Comparison of ENCODE assay signal across 20 cellular contexts in genomic region chr5:31537856-31538255, GRCh38. TPM values are rescaled to one million over a fixed set of nuclear protein-coding genes. Genes with fewer than 3 reads are reported as not detected.
DNase-seq lines count a peak whose midpoint lies in the region; TF ChIP-seq lines count a peak whose summit lies in the region.
"Had no signal": no experiment of that assay in that cellular context is flagged by ENCODE, and none has a peak within 500 bp of the region (broad histone marks: within the 10 kb centered on the region; RNA-seq: fewer than 3 reads in every experiment).

No MANE protein-coding gene starts in this region.

- H2BK12ac ChIP-seq in mesenchymal stem cell (ENCODE audit: low read length in 2 of 2): no peak overlapping the region

- peaks cover 27% of the 10 kb centered on the region for H3K79me1 ChIP-seq in mesenchymal stem cell (replicated peaks; ENCODE audit: low read length, poor library complexity, severe bottlenecking)

- 90% methylated on average over 2 of the region's 4 CpGs for WGBS in mesenchymal stem cell
- WGBS in tibial nerve, 2 donors: 44 to 50% methylated on average over 4 of the region's 4 CpGs

- peak; percentile 52 for DNase-seq in AG10803 (ENCODE audit: low read depth)
- peak; percentile 11 for DNase-seq in LHCN-M2 (ENCODE audit: low read depth)
- peak; percentile 25 for DNase-seq in dedifferentiated amniotic fluid mesenchymal stem cell (ENCODE audit: extremely low spot score)
- peak; percentile 23 for DNase-seq in mesenchymal stem cell
- DNase-seq in amniotic stem cell (lab: John Stamatoyannopoulos, UW): no peak
- no peak for DNase-seq in cerebellum (ENCODE audit: low spot score)
- no peak for DNase-seq in NCI-H82 (lab: John Stamatoyannopoulos, UW)
- DNase-seq in tibial nerve (ENCODE audit: low spot score in 2 of 2): no peak
- DNase-seq: ACHN; activated effector memory CD4-positive, alpha-beta T cell treated with anti-CD3 and anti-CD28 coated beads, Interleukin-2, amount 50 U/mL, for 16 hours; amygdala; CD8-positive, alpha-beta memory T cell; foreskin keratinocyte; KG1; left cardiac atrium; NCI-H1048; NCI-H2029 treated with DMSO at 0.1 percent for 48 hours; stimulated activated CD4-positive, alpha-beta T cell treated with anti-CD3 and anti-CD28 coated beads, Interleukin-12 subunit alpha, Interleukin-12 subunit beta, amount 100 ng/mL, for 4 hours had no signal

- TF ChIP-seq CTCF in AG10803 (conservative IDR thresholded peaks at IDR 0.05; ENCODE audit: low read length) (no peak), tibial nerve (IDR thresholded peaks at IDR 0.05) (no peak)

- H2AK5ac ChIP-seq in mesenchymal stem cell (ENCODE audit: low read length, severe bottlenecking): peak overlapping the region; percentile 85

- no peak for TF ChIP-seq POLR2A in tibial nerve (IDR thresholded peaks at IDR 0.05)

- H3K9me3 ChIP-seq in mesenchymal stem cell (ENCODE audit: control insufficient read depth, low read length) (no peaks in the 10 kb centered on the region), tibial nerve (no peaks in the 10 kb centered on the region)
- H3K9me3 ChIP-seq: neutrophil had no signal

- no peak overlapping the region for H3K23ac ChIP-seq in mesenchymal stem cell (ENCODE audit: low read length in 2 of 2)

- no peak overlapping the region for H4K91ac ChIP-seq in mesenchymal stem cell (ENCODE audit: low read length)

- no peak overlapping the region for H3K18ac ChIP-seq in mesenchymal stem cell (ENCODE audit: low read depth in 1 of 2, low read length in 2 of 2)

- no peak overlapping the region for H3K4ac ChIP-seq in mesenchymal stem cell (ENCODE audit: low read depth in 1 of 2, low read length in 2 of 2)

- H3K14ac ChIP-seq in mesenchymal stem cell (ENCODE audit: low read length in 2 of 2): no peak overlapping the region

- TF ChIP-seq EP300 in tibial nerve (IDR thresholded peaks at IDR 0.05): no peak

- H2BK5ac ChIP-seq in mesenchymal stem cell (ENCODE audit: low read depth, low read length, poor library complexity, severe bottlenecking): no peak overlapping the region

- H3K27me3 ChIP-seq in mesenchymal stem cell (ENCODE audit: control insufficient read depth in 1 of 2, insufficient read depth in 1 of 2, low read length in 2 of 2) (no peaks in the 10 kb centered on the region), tibial nerve (no peaks in the 10 kb centered on the region)
- H3K27me3 ChIP-seq: foreskin keratinocyte, neutrophil had no signal

- peaks cover 6 to 91% of the 10 kb centered on the region in 2 experiments for H3K36me3 ChIP-seq in mesenchymal stem cell (ENCODE audit: control insufficient read depth in 1 of 2, insufficient read depth in 2 of 2, low read depth in 1 of 2, low read length in 2 of 2)
- H3K36me3 ChIP-seq in tibial nerve: peaks cover 0 to 89% (median 24%) of the 10 kb centered on the region in 3 donors

- H3K4me1 ChIP-seq in mesenchymal stem cell (ENCODE audit: control insufficient read depth, insufficient read depth, low read depth, low read length) (peaks cover 8% of the 10 kb centered on the region), tibial nerve (peaks cover 0 to 13% (median 10%) of the 10 kb centered on the region in 4 donors)
- H3K4me1 ChIP-seq: foreskin keratinocyte had no signal

- no peak overlapping the region for H2BK15ac ChIP-seq in mesenchymal stem cell (ENCODE audit: low read depth, poor library complexity, severe bottlenecking)

- no peak overlapping the region for H2BK120ac ChIP-seq in mesenchymal stem cell (ENCODE audit: low read depth, low read length)

- no peak overlapping the region for H3K4me2 ChIP-seq in mesenchymal stem cell (ENCODE audit: low read length, poor library complexity, severe bottlenecking)

- no peak overlapping the region for H4K8ac ChIP-seq in mesenchymal stem cell (ENCODE audit: low read length)

- H2AFZ ChIP-seq in mesenchymal stem cell (ENCODE audit: low read depth, low read length): no peak overlapping the region

- H3K27ac ChIP-seq in mesenchymal stem cell (ENCODE audit: low read length, poor library complexity, severe bottlenecking): peak overlapping the region; percentile 76
- no peak overlapping the region for H3K27ac ChIP-seq in tibial nerve
- H3K27ac ChIP-seq: foreskin keratinocyte, neutrophil, RWPE1 had no signal

- no peak overlapping the region for H3K4me3 ChIP-seq in AG10803 (ENCODE audit: low read length)
- H3K4me3 ChIP-seq in mesenchymal stem cell (ENCODE audit: insufficient read depth in 1 of 2, low read depth in 1 of 2, low read length in 2 of 2): no peak overlapping the region
- no peak overlapping the region for H3K4me3 ChIP-seq in tibial nerve

- H3K9ac ChIP-seq in mesenchymal stem cell (ENCODE audit: low read length): no peak overlapping the region

RNA-seq across cellular contexts. Expression of gene C5orf22, which starts 5.8 kb away (rescaled TPM):
- total RNA-seq in LHCN-M2 (2014; rRNA removed) (25.7 and 34.2 TPM in 2 replicates), cerebellum (20.3 TPM), tibial nerve (10 to 100 TPM in 1 of 4 donors, 1 to 10 TPM in 3; 6.5 to 22.8 (median 9.5) TPM)
- 11.1 TPM for polyA plus RNA-seq in LHCN-M2 (2012)
- 19.0 TPM for polyA plus RNA-seq in mesenchymal stem cell (2013, experiment 1 of 2)
- polyA plus RNA-seq in mesenchymal stem cell (2013, experiment 2 of 2): 18.5 TPM

RNA-seq across cellular contexts. Expression of gene DROSHA, which starts 6.0 kb away (rescaled TPM):
- total RNA-seq in LHCN-M2 (2014; rRNA removed) (38.8 and 40.8 TPM in 2 replicates), cerebellum (94.8 TPM), tibial nerve (10 to 100 TPM; 53.0 to 65.9 (median 59.6) TPM)
- polyA plus RNA-seq in LHCN-M2 (2012): 34.8 TPM
- 42.1 TPM for polyA plus RNA-seq in mesenchymal stem cell (2013, experiment 1 of 2)
- 48.3 TPM for polyA plus RNA-seq in mesenchymal stem cell (2013, experiment 2 of 2)

Comparison
In these comparisons a context has a peak if more than half of its experiments do, and no peak if none do; other contexts are left out.
1. DNase-seq: peak in AG10803 (single experiment), LHCN-M2 (single experiment), dedifferentiated amniotic fluid mesenchymal stem cell (single experiment) and mesenchymal stem cell (single experiment); none in amniotic stem cell (single experiment), cerebellum (single experiment), NCI-H82 (single experiment) and tibial nerve (0 of 2).